10 cellular contexts compared by ENCODE assay signal in genomic region chrX:42093756-42094155, GRCh38.
DNase-seq lines count a peak whose midpoint lies in the region; ATAC-seq and TF ChIP-seq lines count a peak whose summit lies in the region.
"Had no signal": no experiment of that assay in that cellular context is flagged by ENCODE, and none has a peak within 500 bp of the region (broad histone marks: within the 10 kb centered on the region; RNA-seq: fewer than 3 reads in every experiment).

No MANE protein-coding gene starts in this region.

- POLR2A ChIA-PET in CD4-positive, alpha-beta memory T cell (lab: Charles Lee; ENCODE audit: partially characterized antibody), result interaction anchor here (0.7 kb wide), 1 partner anchor 16 kb away, joined by 4 read pairs; no protein-coding TSS in a partner anchor

- no peaks in the 10 kb centered on the region for H3K36me3 Mint-ChIP-seq in CD4-positive, alpha-beta memory T cell
- no peaks in the 10 kb centered on the region for H3K36me3 Mint-ChIP-seq in IgD-negative memory B cell
- no peaks in the 10 kb centered on the region for H3K36me3 Mint-ChIP-seq in chondrocyte (ENCODE audit: low read depth)

- H3K27ac Mint-ChIP-seq in CD4-positive, alpha-beta memory T cell, result peak overlapping the region in 1 of 7 donors; percentile 31
- H3K27ac Mint-ChIP-seq in IgD-negative memory B cell (peak overlapping the region in 2 of 3 donors; percentile 4 to 67), chondrocyte (ENCODE audit: unreplicated experiment) (no peak overlapping the region)

- H3K27ac ChIP-seq in CD4-positive, alpha-beta memory T cell (ENCODE audit: low read depth, low read length), result no peak overlapping the region
- no peak overlapping the region for H3K27ac ChIP-seq in WERI-Rb-1
- H3K27ac ChIP-seq: SK-N-MC had no signal

- TF ChIP-seq CTCF in fibroblast of pulmonary artery (IDR thresholded peaks at IDR 0.05; ENCODE audit: low read length, missing control alignments), result no peak
- no peak for TF ChIP-seq CTCF in chondrocyte (IDR thresholded peaks at IDR 0.05)
- no peak for TF ChIP-seq CTCF in WERI-Rb-1 (IDR thresholded peaks at IDR 0.05; ENCODE audit: low read depth, low read length)

- peaks cover 4 to 9% (median 6%) of the 10 kb centered on the region in 4 donors for H3K4me1 Mint-ChIP-seq in CD4-positive, alpha-beta memory T cell
- H3K4me1 Mint-ChIP-seq in IgD-negative memory B cell (peaks cover 6 to 8% (median 8%) of the 10 kb centered on the region in 3 donors), chondrocyte (ENCODE audit: low read depth) (peaks cover 9% of the 10 kb centered on the region)

- H3K36me3 ChIP-seq in CD4-positive, alpha-beta memory T cell (ENCODE audit: insufficient read depth, low read length), result no peaks in the 10 kb centered on the region
- H3K36me3 ChIP-seq in H7 (replicated peaks; ENCODE audit: control insufficient read depth, insufficient read depth, low read length) (no peaks in the 10 kb centered on the region), WERI-Rb-1 (no peaks in the 10 kb centered on the region)

- CTCF ChIA-PET in CD4-positive, alpha-beta memory T cell (lab: Charles Lee; ENCODE audit: partially characterized antibody), result interaction anchor here (0.8 kb wide), 1 partner anchor 16 kb away, joined by 3 read pairs; no protein-coding TSS in a partner anchor

- peaks cover 10% of the 10 kb centered on the region for H3K4me1 ChIP-seq in CD4-positive, alpha-beta memory T cell (ENCODE audit: insufficient read depth, low read length)

- peak; percentile 88 for ATAC-seq in GM19025 (IDR thresholded peaks at IDR 0.05; ENCODE audit: low read depth, unreplicated experiment)

- H3K9me3 Mint-ChIP-seq in CD4-positive, alpha-beta memory T cell, result no peaks in the 10 kb centered on the region
- no peaks in the 10 kb centered on the region for H3K9me3 Mint-ChIP-seq in IgD-negative memory B cell
- peaks cover 6% of the 10 kb centered on the region for H3K9me3 Mint-ChIP-seq in chondrocyte (ENCODE audit: low read depth)

- H3K4me3 Mint-ChIP-seq in CD4-positive, alpha-beta memory T cell, result peak overlapping the region in 6 of 8 donors; percentile 4 to 54 (median 32)
- H3K4me3 Mint-ChIP-seq in IgD-negative memory B cell (peak overlapping the region; percentile 8 to 93 (median 78)), chondrocyte (ENCODE audit: unreplicated experiment) (no peak overlapping the region)

- H3K27me3 ChIP-seq in CD4-positive, alpha-beta memory T cell (ENCODE audit: insufficient read depth, low read length), result no peaks in the 10 kb centered on the region
- H3K27me3 ChIP-seq in H7 (ENCODE audit: control insufficient read depth, insufficient read depth, low read length) (no peaks in the 10 kb centered on the region), WERI-Rb-1 (ENCODE audit: insufficient read depth, low read depth, severe bottlenecking) (peaks cover 3% of the 10 kb centered on the region)

- intact Hi-C loops in CD4-positive, alpha-beta memory T cell (cut with micrococcal nuclease), result no loop called here

- H3K4me3 ChIP-seq in CD4-positive, alpha-beta memory T cell (ENCODE audit: low read length in 2 of 2), result no peak overlapping the region
- no peak overlapping the region for H3K4me3 ChIP-seq in fibroblast of pulmonary artery (replicated peaks; ENCODE audit: low read depth, low read length)
- no peak overlapping the region for H3K4me3 ChIP-seq in H7 (ENCODE audit: insufficient read depth, low read depth, low read length)
- H3K4me3 ChIP-seq in WERI-Rb-1 (ENCODE audit: low read depth, low read length), result no peak overlapping the region
- H3K4me3 ChIP-seq: SK-N-MC had no signal

- DNase-seq in CD4-positive, alpha-beta memory T cell, result no peak
- DNase-seq in fibroblast of pulmonary artery (ENCODE audit: low read depth) (peak; percentile 66), chondrocyte (ENCODE audit: low spot score) (no peak), globus pallidus (ENCODE audit: low spot score) (no peak), H7 (no peak), WERI-Rb-1 (no peak)
- DNase-seq: NCI-H1092 had no signal

- no peaks in the 10 kb centered on the region for H3K9me3 ChIP-seq in CD4-positive, alpha-beta memory T cell (ENCODE audit: control insufficient read depth in 1 of 2, low read length in 2 of 2)
- H3K9me3 ChIP-seq in WERI-Rb-1 (ENCODE audit: severe bottlenecking), result no peaks in the 10 kb centered on the region

- no peaks in the 10 kb centered on the region for H3K27me3 Mint-ChIP-seq in CD4-positive, alpha-beta memory T cell
- peaks cover 8% of the 10 kb centered on the region for H3K27me3 Mint-ChIP-seq in IgD-negative memory B cell
- no peaks in the 10 kb centered on the region for H3K27me3 Mint-ChIP-seq in chondrocyte (ENCODE audit: low read depth)
